In genomic region chr2:144279165-144279564, GRCh38 we compare ENCODE assay signal across 21 cellular contexts.
"Had no signal": no experiment of that assay in that cellular context is flagged by ENCODE, and none has a peak within 500 bp of the region (broad histone marks: within the 10 kb centered on the region; RNA-seq: fewer than 3 reads in every experiment).

No MANE protein-coding gene starts in this region.

- H3K4me3 ChIP-seq: hepatocyte, left ventricle myocardium inferior, lower lobe of right lung, spleen, suprapubic skin, thyroid gland, upper lobe of left lung, uterus had no signal

- DNase-seq: erythroblast; foreskin melanocyte; head of caudate nucleus; kidney; left cardiac atrium; left ventricle myocardium inferior; lower lobe of right lung; mesenchymal stem cell; naive B cell; posterior cingulate gyrus; spleen; stimulated activated CD4-positive, alpha-beta T cell treated with anti-CD3 and anti-CD28 coated beads, Interleukin-2, amount 100 ng/mL, for 24 hours; stimulated activated CD4-positive, alpha-beta T cell treated with anti-CD3 and anti-CD28 coated beads, Interleukin-4, amount 100 ng/mL, for 4 hours; stimulated activated naive CD8-positive, alpha-beta T cell treated with anti-CD3 and anti-CD28 coated beads, Interleukin-15, Interleukin-2, amounts not matched to agents 100 U/mL and 50 U/mL, for 24 hours; thyroid gland; upper lobe of left lung; uterus had no signal

- H3K79me2 ChIP-seq: hepatocyte had no signal

- H3K36me3 ChIP-seq: left ventricle myocardium inferior, lower lobe of right lung, spleen, suprapubic skin, thyroid gland, upper lobe of left lung, uterus had no signal

- H3K9me3 Mint-ChIP-seq: dendritic cell treated with granulocyte-macrophage colony-stimulating factor and Interleukin-4, amounts not matched to agents 40 ng/mL and 50 ng/mL, for 4 days; naive B cell had no signal

- H3K36me3 Mint-ChIP-seq: naive B cell had no signal

- H3K27me3 Mint-ChIP-seq: dendritic cell treated with granulocyte-macrophage colony-stimulating factor and Interleukin-4, amounts not matched to agents 40 ng/mL and 50 ng/mL, for 4 days; naive B cell had no signal

- H3K27ac Mint-ChIP-seq: dendritic cell treated with granulocyte-macrophage colony-stimulating factor and Interleukin-4, amounts not matched to agents 40 ng/mL and 50 ng/mL, for 4 days; naive B cell had no signal

- H3K9me3 ChIP-seq: left ventricle myocardium inferior, lower lobe of right lung, spleen, suprapubic skin, thyroid gland, upper lobe of left lung, uterus had no signal

- H3K4me3 Mint-ChIP-seq: dendritic cell treated with granulocyte-macrophage colony-stimulating factor and Interleukin-4, amounts not matched to agents 40 ng/mL and 50 ng/mL, for 4 days; naive B cell had no signal

- H3K4me1 ChIP-seq: lower lobe of right lung, suprapubic skin, thyroid gland, upper lobe of left lung, uterus had no signal

- H3K4me2 ChIP-seq: hepatocyte had no signal

- H3K27me3 ChIP-seq: hepatocyte, spleen, suprapubic skin, thyroid gland, upper lobe of left lung, uterus had no signal

- ATAC-seq: left cardiac atrium; lower lobe of right lung; sciatic nerve; stimulated activated naive CD8-positive, alpha-beta T cell treated with anti-CD3 and anti-CD28 coated beads, Interleukin-15, Interleukin-2, amounts not matched to agents 100 U/mL and 50 U/mL, for 24 hours had no signal

- H3K27ac ChIP-seq: hepatocyte, left ventricle myocardium inferior, lower lobe of right lung, spleen, suprapubic skin, thyroid gland, upper lobe of left lung, uterus had no signal

- H2AFZ ChIP-seq: hepatocyte had no signal
